ENCODE assay signal across 23 cellular contexts in the genomic region with DNA sequence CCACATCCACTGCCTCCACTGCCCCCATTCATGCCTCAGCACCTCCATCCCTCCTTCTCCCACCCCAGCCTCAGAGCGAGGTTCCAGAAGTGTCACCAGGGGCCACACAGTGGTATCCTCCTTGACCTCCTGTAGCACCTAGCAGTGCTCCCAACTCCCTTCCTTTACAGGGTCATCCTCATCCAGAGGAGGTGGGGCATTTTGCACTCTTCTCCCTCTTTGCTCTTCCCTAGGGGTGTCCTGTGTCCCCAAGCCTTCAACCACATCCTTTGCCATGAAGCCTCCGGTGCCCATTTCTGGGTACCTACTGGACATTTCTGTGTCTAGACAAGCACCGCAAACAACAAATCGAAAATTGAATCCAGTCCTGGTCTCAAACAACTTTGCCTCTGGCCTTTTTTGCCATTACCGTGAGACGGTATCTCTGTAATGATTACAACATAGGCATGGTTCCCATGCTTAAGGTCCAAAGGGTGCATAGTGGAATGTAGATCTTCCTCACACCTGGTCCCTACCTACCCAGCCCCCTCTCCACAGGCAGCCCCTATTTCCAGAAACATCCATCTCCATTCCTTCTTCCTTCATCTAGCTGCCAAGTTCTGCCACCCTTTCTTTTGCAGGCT. TPM values are rescaled to one million over a fixed set of nuclear protein-coding genes. Genes with fewer than 3 reads are reported as not detected.
"Had no signal": no experiment of that assay in that cellular context is flagged by ENCODE, and none has a peak within 500 bp of the region (broad histone marks: within the 10 kb centered on the region; RNA-seq: fewer than 3 reads in every experiment).

No MANE protein-coding gene starts in this region.

- H3K9me3 Mint-ChIP-seq: activated CD8-positive, alpha-beta T cell treated with anti-CD3 and anti-CD28 coated beads for 36 hours; activated naive CD8-positive, alpha-beta T cell treated with anti-CD3 and anti-CD28 coated beads, Interleukin-2, amount 10 ng/mL, durations not matched to agents 7 days and 5 days; activated T-cell treated with anti-CD3 and anti-CD28 coated beads, Interleukin-2, amount 50 U/mL, for 72 hours; activated T-helper 2 cell treated with anti-CD3 and anti-CD28 coated beads, Interferon-gamma antibody, Interleukin-2, Interleukin-4, amounts not matched to agents 10 μg/mL and 5 μg/mL and 100 μg/mL, durations not matched to agents 14 hours and 24 hours and 36 hours; T-helper 1 cell treated with Interleukin-12 subunit alpha and Interleukin-12 subunit beta and Interleukin-4 antibody, amounts not matched to agents 30 μg/mL and 1 μg/mL, for 36 hours had no signal

- H3K27me3 ChIP-seq: adrenal gland, Peyer's patch, SJCRH30 had no signal

- H3K36me3 ChIP-seq: adrenal gland, Peyer's patch, SJCRH30 had no signal

- H3K27ac ChIP-seq: adrenal gland, RWPE1, SJCRH30 had no signal

- H3K4me1 ChIP-seq: adrenal gland, SJCRH30 had no signal

- H3K4me1 Mint-ChIP-seq: activated naive CD8-positive, alpha-beta T cell treated with anti-CD3 and anti-CD28 coated beads, Interleukin-2, amount 10 ng/mL, durations not matched to agents 7 days and 5 days had no signal

- ATAC-seq: activated CD4-positive, CD25-positive, alpha-beta regulatory T cell treated with anti-CD3 and anti-CD28 coated beads, Interleukin-2, amount 50 U/mL, for 24 hours; activated CD8-positive, alpha-beta T cell treated with anti-CD3 and anti-CD28 coated beads for 36 hours; activated T-cell treated with anti-CD3 and anti-CD28 coated beads, Interleukin-2, amount 50 U/mL, for 72 hours had no signal

- H3K9me3 ChIP-seq: adrenal gland, Peyer's patch, SJCRH30 had no signal

- H3K27ac Mint-ChIP-seq: activated CD8-positive, alpha-beta T cell treated with anti-CD3 and anti-CD28 coated beads for 36 hours; activated naive CD8-positive, alpha-beta T cell treated with anti-CD3 and anti-CD28 coated beads, Interleukin-2, amount 10 ng/mL, durations not matched to agents 7 days and 5 days; activated T-cell treated with anti-CD3 and anti-CD28 coated beads, Interleukin-2, amount 50 U/mL, for 72 hours; activated T-helper 2 cell treated with anti-CD3 and anti-CD28 coated beads, Interferon-gamma antibody, Interleukin-2, Interleukin-4, amounts not matched to agents 10 μg/mL and 5 μg/mL and 100 μg/mL, durations not matched to agents 14 hours and 24 hours and 36 hours; T-helper 1 cell treated with Interleukin-12 subunit alpha and Interleukin-12 subunit beta and Interleukin-4 antibody, amounts not matched to agents 30 μg/mL and 1 μg/mL, for 36 hours had no signal

- H3K36me3 Mint-ChIP-seq: activated naive CD8-positive, alpha-beta T cell treated with anti-CD3 and anti-CD28 coated beads, Interleukin-2, amount 10 ng/mL, durations not matched to agents 7 days and 5 days had no signal

- H3K4me3 ChIP-seq: adrenal gland, Peyer's patch, SJCRH30 had no signal

- DNase-seq: activated CD4-positive, alpha-beta T cell treated with anti-CD3 and anti-CD28 coated beads for 4 hours; activated CD8-positive, alpha-beta memory T cell treated with anti-CD3 and anti-CD28 coated beads, Interleukin-2, amount 50 U/mL, for 4 hours; activated CD8-positive, alpha-beta T cell treated with anti-CD3 and anti-CD28 coated beads for 36 hours; activated naive CD4-positive, alpha-beta T cell treated with anti-CD3 and anti-CD28 coated beads, Interleukin-2, amount 50 U/mL, for 16 hours; activated naive CD8-positive, alpha-beta T cell treated with anti-CD3 and anti-CD28 coated beads, Interleukin-2, amount 10 ng/mL, durations not matched to agents 7 days and 5 days; activated T-cell treated with anti-CD3 and anti-CD28 coated beads, Interleukin-2, amount 50 U/mL, for 72 hours; adrenal gland; anterior cingulate cortex; Kasumi-1; KBM-7; NCI-H1048; NCI-H146; NCI-H187 treated with DMSO at 0.1 percent for 48 hours; NCI-H2081 treated with DMSO at 0.1 percent for 48 hours; NCI-H446; NCI-H524; Peyer's patch; Right ventricle myocardium superior; SJCRH30 had no signal

- H3K4me3 Mint-ChIP-seq: activated CD8-positive, alpha-beta T cell treated with anti-CD3 and anti-CD28 coated beads for 36 hours; activated naive CD8-positive, alpha-beta T cell treated with anti-CD3 and anti-CD28 coated beads, Interleukin-2, amount 10 ng/mL, durations not matched to agents 7 days and 5 days; activated T-cell treated with anti-CD3 and anti-CD28 coated beads, Interleukin-2, amount 50 U/mL, for 72 hours; T-helper 1 cell treated with Interleukin-12 subunit alpha and Interleukin-12 subunit beta and Interleukin-4 antibody, amounts not matched to agents 30 μg/mL and 1 μg/mL, for 36 hours had no signal

RNA-seq across cellular contexts. Expression of a gene that starts 17.6 kb away (rescaled TPM):
- total RNA-seq: SJCRH30 had no signal
